In the genomic region with DNA sequence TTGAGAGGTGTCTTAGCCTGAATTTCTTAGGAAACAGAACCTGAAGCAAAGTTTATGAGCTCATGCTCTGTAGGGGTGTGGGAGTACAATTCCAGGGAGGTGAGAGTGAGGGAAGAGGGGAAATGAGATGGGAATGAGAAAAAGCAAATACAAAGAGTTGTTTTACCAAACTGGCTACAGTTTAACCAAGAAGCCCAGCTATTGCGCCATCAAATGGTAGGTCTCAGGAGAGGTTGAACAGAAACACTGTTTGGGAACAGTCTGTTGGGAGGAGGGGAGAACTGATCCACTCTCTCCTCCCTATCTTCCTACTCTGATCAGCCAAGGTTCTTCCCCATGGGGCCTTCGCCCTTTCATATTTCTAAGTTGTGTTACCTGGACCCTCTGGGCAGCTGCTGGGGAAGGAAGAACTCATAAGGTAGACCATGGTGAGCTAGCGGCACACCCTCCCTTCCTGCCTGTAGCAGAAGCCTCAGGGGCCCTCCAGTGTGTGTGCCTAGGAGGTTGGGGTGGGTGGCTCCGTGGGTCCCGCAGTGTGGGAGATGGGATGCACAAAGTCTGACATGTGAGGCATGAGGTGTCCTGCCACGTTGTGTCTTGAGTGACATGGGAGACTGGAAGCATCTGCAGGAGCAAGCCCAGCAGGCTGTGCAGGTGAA, we compare ENCODE assay signal across 21 cellular contexts.
DNase-seq lines count a peak whose midpoint lies in the region; ATAC-seq, FAIRE-seq and TF ChIP-seq lines count a peak whose summit lies in the region.
"Had no signal": no experiment of that assay in that cellular context is flagged by ENCODE, and none has a peak within 500 bp of the region (broad histone marks: within the 10 kb centered on the region; RNA-seq: fewer than 3 reads in every experiment).

No MANE protein-coding gene starts in this region.

- BruUV-seq in K562 (replicated peaks; lab: Mats Ljungman, UMichigan) = no TSS peak

- TF ChIP-seq CTCF in K562 (IDR thresholded peaks at IDR 0.05 in 2 of 3, conservative IDR thresholded peaks at IDR 0.05 in 1 of 3; ENCODE audit: insufficient read depth in 2 of 3, low read depth in 1 of 3, low read length in 3 of 3) = no peak

- POLR2A ChIA-PET in K562 (lab: Yijun Ruan, JAX) = interaction anchor here (1.3 kb wide), 1 partner anchor 18 kb away, joined by 6 read pairs; no protein-coding TSS in a partner anchor

- no peak for DNase-seq in K562 (ENCODE audit: extremely low read depth in 1 of 4, low spot score in 3 of 4)
- DNase-seq in renal cortical epithelial cell (ENCODE audit: low read depth) = peak; percentile 2
- DNase-seq in foreskin melanocyte = no peak
- DNase-seq in NAMALWA (ENCODE audit: low spot score) = no peak
- DNase-seq in HPDE6-E6E7 (ENCODE audit: extremely low spot score) = no peak
- DNase-seq: ACHN, BE2C, DMS153, DMS79, GDM1, H7, HFFc6 had no signal

- WGBS in K562 (ENCODE audit: insufficient coverage, low coverage, missing lambda C conversion rate) = under 1% methylated on average over 6 of the region's 6 CpGs

- no peak for FAIRE-seq in K562 (lab: Jason Lieb, UNC)
- FAIRE-seq: A204.1, GM12892, GM19239, HTR-8/SVneo had no signal

- no peaks in the 10 kb centered on the region for H3K9me1 ChIP-seq in K562 (ENCODE audit: control insufficient read depth, insufficient read depth, low read length)

- no peak overlapping the region for H3K9ac ChIP-seq in BLaER1 treated with 17β-estradiol and CSF1 and Interleukin-3, amounts not matched to agents 10 nM and 100 nM
- no peak overlapping the region for H3K9ac ChIP-seq in K562 (ENCODE audit: insufficient read depth in 1 of 2, low read depth in 2 of 2, low read length in 2 of 2)
- H3K9ac ChIP-seq: KMS-11 had no signal

- no peak overlapping the region for H3K27ac ChIP-seq in BLaER1 treated with 17β-estradiol and CSF1 and Interleukin-3, amounts not matched to agents 10 nM and 100 nM
- no peak overlapping the region for H3K27ac ChIP-seq in K562 (ENCODE audit: extremely low read depth, low read depth, low read length)
- H3K27ac ChIP-seq: HL-60, KMS-11 had no signal

- TF ChIP-seq POLR2A in K562 (conservative IDR thresholded peaks at IDR 0.05) = no peak

- no peaks in the 10 kb centered on the region for H3K79me2 ChIP-seq in K562 (ENCODE audit: control insufficient read depth, insufficient read depth, low read length)

- TF ChIP-seq RAD21 in K562 (CRISPR knock-in tag; conservative IDR thresholded peaks at IDR 0.05 in 1 of 2, IDR thresholded peaks at IDR 0.05 in 1 of 2) = no peak

- no peaks in the 10 kb centered on the region for H3K36me3 ChIP-seq in BLaER1 treated with 17β-estradiol and CSF1 and Interleukin-3, amounts not matched to agents 10 nM and 100 nM
- no peaks in the 10 kb centered on the region for H3K36me3 ChIP-seq in K562 (ENCODE audit: control insufficient read depth, insufficient read depth, low read length)
- H3K36me3 ChIP-seq: BE2C had no signal

- H2AFZ ChIP-seq in K562 (ENCODE audit: low read depth, low read length) = no peak overlapping the region
- H2AFZ ChIP-seq: GM23338 had no signal

- peak overlapping the region in 8 of 11 experiments; percentile 16 to 73 (median 53); a peak in 14 of 22 replicates for H3K4me2 ChIP-seq in BLaER1 treated with 17β-estradiol and CSF1 and Interleukin-3, amounts not matched to agents 10 nM and 100 nM
- H3K4me2 ChIP-seq in K562 (ENCODE audit: insufficient read depth, low read length) = no peak overlapping the region
- H3K4me2 ChIP-seq: GM23338, KMS-11 had no signal

- in situ Hi-C loops in K562 (cut with MboI) = no loop called here

- H3K27me3 ChIP-seq in BLaER1 treated with 17β-estradiol and CSF1 and Interleukin-3, amounts not matched to agents 10 nM and 100 nM = no peaks in the 10 kb centered on the region
- H3K27me3 ChIP-seq in K562 (ENCODE audit: control insufficient read depth in 2 of 2, insufficient read depth in 2 of 2, low read length in 2 of 2) = peaks cover 0 to 8% of the 10 kb centered on the region in 2 experiments; a peak in 3 of 5 replicates
- H3K27me3 ChIP-seq: BE2C had no signal

- 0 out of 22 replicates have a peak, but pooled peaks cover 0 to 4% (median 0%) of the 10 kb centered on the region in 11 experiments for H4K20me1 ChIP-seq in BLaER1 treated with 17β-estradiol and CSF1 and Interleukin-3, amounts not matched to agents 10 nM and 100 nM
- H4K20me1 ChIP-seq in K562 (replicated peaks; ENCODE audit: control insufficient read depth, insufficient read depth, low read length) = no peaks in the 10 kb centered on the region

- H3K9me3 ChIP-seq in BLaER1 treated with 17β-estradiol and CSF1 and Interleukin-3, amounts not matched to agents 10 nM and 100 nM (replicated peaks in 1 of 11) = no peaks in the 10 kb centered on the region
- H3K9me3 ChIP-seq in K562 (replicated peaks; ENCODE audit: control insufficient read depth, insufficient read depth, low read depth, low read length) = no peaks in the 10 kb centered on the region
- H3K9me3 ChIP-seq: BE2C had no signal

- intact Hi-C loops in K562 (cut with micrococcal nuclease) = no loop called here

- no peak for ATAC-seq in K562
- ATAC-seq: GM23338, HCT116 had no signal

- H3K4me3 ChIP-seq in BLaER1 treated with 17β-estradiol and CSF1 and Interleukin-3, amounts not matched to agents 10 nM and 100 nM = no peak overlapping the region
- H3K4me3 ChIP-seq in K562 = no peak overlapping the region
- H3K4me3 ChIP-seq: GM23338 had no signal

- no peak for TF ChIP-seq EP300 in K562 (IDR thresholded peaks at IDR 0.05; ENCODE audit: low read length)

- H3K4me1 ChIP-seq in BLaER1 treated with 17β-estradiol and CSF1 and Interleukin-3, amounts not matched to agents 10 nM and 100 nM = peaks cover 0 to 19% (median 13%) of the 10 kb centered on the region in 10 experiments; a peak in 13 of 20 replicates
- H3K4me1 ChIP-seq in K562 (replicated peaks in 1 of 2; ENCODE audit: control insufficient read depth in 2 of 2, insufficient read depth in 2 of 2, low read length in 2 of 2) = no peaks in the 10 kb centered on the region
- H3K4me1 ChIP-seq: BE2C had no signal

- CTCF ChIA-PET in K562 (lab: Yijun Ruan, JAX; ENCODE audit: low intra/inter-chr PET ratio) = no interaction called here

TF ChIP-seq in K562, 482 proteins besides CTCF, POLR2A, EP300 and RAD21:
- no peak for TF ChIP-seq ZNF766 (CRISPR knock-in tag; conservative IDR thresholded peaks at IDR 0.05)
- no peak for TF ChIP-seq SOX6 (IDR thresholded peaks at IDR 0.05)
- 0 out of 2 replicates have a peak, but pooled peaks have one; percentile 24 for TF ChIP-seq CEBPB (tag; IDR thresholded peaks at IDR 0.05)
